ENCODE assay signal across 11 cellular contexts in genomic region chr5:142494119-142494518, GRCh38.
"Had no signal": no experiment of that assay in that cellular context is flagged by ENCODE, and none has a peak within 500 bp of the region (broad histone marks: within the 10 kb centered on the region; RNA-seq: fewer than 3 reads in every experiment).

No MANE protein-coding gene starts in this region.

- H3K27ac ChIP-seq: GM23248 had no signal

- H3K9me3 ChIP-seq: HAP-1 had no signal

- FAIRE-seq: H1, H54 had no signal

- H2AFZ ChIP-seq: GM23248, GM23338 had no signal

- H3K27ac Mint-ChIP-seq: GM23338, H9, HFFc6 had no signal

- H3K4me2 ChIP-seq: GM23338 had no signal

- DNase-seq: GM23248, GOT3, H7, H9, HCEC 1CT, HFFc6 had no signal

- H3K4me1 ChIP-seq: HAP-1 had no signal

- H3K9ac ChIP-seq: GM23248 had no signal

- H3K36me3 ChIP-seq: HAP-1 had no signal

- H3K4me3 ChIP-seq: GM23248, GM23338, HAP-1 had no signal

- H3K9me3 Mint-ChIP-seq: GM23338, H9, HFFc6 had no signal

- ATAC-seq: GM23338, HCT116 had no signal

- H3K4me3 Mint-ChIP-seq: GM23338, H9, HFFc6 had no signal
